Comparison of ENCODE assay signal across 10 cellular contexts in genomic region chr7:78607099-78607498, GRCh38.
A peak's percentile ranks its signal among the peaks of the same experiment; 100 is the strongest.
DNase-seq lines count a peak whose midpoint lies in the region; ATAC-seq and TF ChIP-seq lines count a peak whose summit lies in the region.
"Had no signal": no experiment of that assay in that cellular context is flagged by ENCODE, and none has a peak within 500 bp of the region (broad histone marks: within the 10 kb centered on the region; RNA-seq: fewer than 3 reads in every experiment).

No MANE protein-coding gene starts in this region.

- no peak overlapping the region for H3K4me3 ChIP-seq in epithelial cell of esophagus (ENCODE audit: low read length)

- peak; percentile 34; the same call in 1 of the 2 replicates for TF ChIP-seq CTCF in GM12874 (IDR thresholded peaks at IDR 0.05; ENCODE audit: insufficient read depth, low read depth, low read length)
- TF ChIP-seq CTCF in epithelial cell of esophagus (IDR thresholded peaks at IDR 0.05; ENCODE audit: insufficient read depth, low read depth, low read length, missing control alignments): peak; percentile 45

- DNase-seq in NAMALWA (ENCODE audit: low spot score): peak; percentile 30
- DNase-seq in epithelial cell of esophagus (ENCODE audit: low read depth): peak; percentile 17
- DNase-seq in putamen (ENCODE audit: low spot score): peak; percentile 25
- no peak for DNase-seq in NCI-H1105 treated with DMSO at 0.1 percent for 48 hours (lab: John Stamatoyannopoulos, UW)
- no peak for DNase-seq in NCI-H2196 treated with DMSO at 0.1 percent for 48 hours (lab: John Stamatoyannopoulos, UW; ENCODE audit: unreplicated experiment)
- DNase-seq: effector memory CD4-positive, alpha-beta T cell; NCI-H446 had no signal

- ATAC-seq in HG02973 (IDR thresholded peaks at IDR 0.05; ENCODE audit: unreplicated experiment): no peak
- ATAC-seq: right cardiac atrium had no signal

Comparison
In these comparisons a context has a peak if more than half of its experiments do, and no peak if none do; other contexts are left out.
1. DNase-seq: peak in NAMALWA (single experiment), epithelial cell of esophagus (single experiment) and putamen (single experiment); none in NCI-H1105 treated with DMSO at 0.1 percent for 48 hours (single experiment) and NCI-H2196 treated with DMSO at 0.1 percent for 48 hours (single experiment).